25 cellular contexts compared by ENCODE assay signal in the genomic region with DNA sequence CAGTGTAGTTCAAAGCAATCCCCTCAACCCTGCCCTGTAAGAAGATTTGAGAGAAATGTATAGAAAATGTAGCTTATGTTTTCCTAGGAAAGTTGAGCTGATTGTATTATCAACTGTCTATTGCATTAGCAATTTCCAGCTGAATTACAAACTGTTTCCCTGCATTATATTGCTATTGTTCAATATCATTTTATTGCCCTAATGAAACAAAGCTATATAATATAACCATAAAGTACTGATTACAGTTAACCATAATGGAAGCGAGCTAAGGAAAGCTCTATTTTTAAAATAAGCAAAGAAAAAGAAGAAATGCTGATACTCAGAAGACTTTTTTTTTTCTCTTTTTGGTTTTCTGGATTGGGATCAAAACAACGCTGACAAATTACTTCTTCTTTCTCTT.
"Had no signal": no experiment of that assay in that cellular context is flagged by ENCODE, and none has a peak within 500 bp of the region (broad histone marks: within the 10 kb centered on the region; RNA-seq: fewer than 3 reads in every experiment).

No MANE protein-coding gene starts in this region.

- H3K4me3 Mint-ChIP-seq: immature natural killer cell, mesothelial cell of epicardium, naive B cell had no signal

- H3K36me3 Mint-ChIP-seq: naive B cell had no signal

- FAIRE-seq: colon, endothelial cell of umbilical vein, frontal cortex, kidney had no signal

- H3K27ac Mint-ChIP-seq: immature natural killer cell, mesothelial cell of epicardium had no signal

- ATAC-seq: foreskin keratinocyte, gastroesophageal sphincter, left lung, left ventricle myocardium superior, lower lobe of right lung, mucosa of descending colon had no signal

- H3K4me3 ChIP-seq: coronary artery, dorsolateral prefrontal cortex, esophagus muscularis mucosa, gastroesophageal sphincter, heart right ventricle, left lung, lower lobe of right lung, mucosa of descending colon had no signal

- H3K4me1 ChIP-seq: gastroesophageal sphincter, left lung, lower lobe of right lung had no signal

- H3K27me3 ChIP-seq: dorsolateral prefrontal cortex, foreskin keratinocyte, gastroesophageal sphincter, heart right ventricle, left lung had no signal

- H3K4me1 Mint-ChIP-seq: naive B cell had no signal

- H3K36me3 ChIP-seq: esophagus muscularis mucosa, gastroesophageal sphincter, heart right ventricle, left lung, lower lobe of right lung had no signal

- DNase-seq: dermis blood vessel endothelial cell; dorsolateral prefrontal cortex; effector CD4-positive, alpha-beta T cell; effector memory CD4-positive, alpha-beta T cell; foreskin keratinocyte; head of caudate nucleus; heart right ventricle; hypothalamus; immature natural killer cell; islet precursor cell; kidney; kidney glomerular epithelial cell; left lung; left ventricle myocardium superior; lower lobe of right lung; mesenchymal stem cell; mucosa of descending colon; naive B cell had no signal

- H3K27ac ChIP-seq: coronary artery, esophagus muscularis mucosa, foreskin keratinocyte, gastroesophageal sphincter, heart right ventricle, left lung, lower lobe of right lung had no signal

- H3K9me3 ChIP-seq: lower lobe of right lung had no signal
